In the genomic region with DNA sequence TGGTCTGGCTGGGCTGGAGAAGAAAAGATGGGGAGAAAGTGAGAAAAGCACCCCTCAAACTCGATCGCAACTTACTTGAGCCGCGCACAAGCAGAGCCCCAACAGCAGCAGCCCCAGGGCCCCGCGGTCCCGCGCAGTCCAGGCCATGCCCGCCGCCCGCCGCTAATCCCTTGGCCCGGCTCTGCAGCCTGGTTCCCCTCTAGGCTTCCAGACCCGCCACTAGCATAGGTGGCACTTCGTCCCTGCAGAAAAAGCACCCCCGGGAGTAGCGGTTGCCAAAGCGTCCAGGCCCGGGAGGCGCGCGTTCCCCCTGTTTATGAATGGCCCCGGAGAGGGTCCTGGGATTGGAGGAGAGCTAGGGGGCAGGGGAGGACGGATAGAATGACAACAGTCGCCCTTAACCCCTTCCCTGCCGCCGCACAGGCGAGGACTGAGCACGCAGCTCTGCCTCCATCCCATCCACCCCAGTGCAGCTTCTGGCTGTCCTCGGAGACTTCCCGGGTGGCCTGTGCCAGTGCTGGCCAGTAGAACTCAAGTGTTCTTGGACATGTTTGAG, we compare ENCODE assay signal across 16 cellular contexts. TPM values are rescaled to one million over a fixed set of nuclear protein-coding genes. Genes with fewer than 3 reads are reported as not detected.
DNase-seq lines count a peak whose midpoint lies in the region; ATAC-seq and TF ChIP-seq lines count a peak whose summit lies in the region.
"Had no signal": no experiment of that assay in that cellular context is flagged by ENCODE, and none has a peak within 500 bp of the region (broad histone marks: within the 10 kb centered on the region; RNA-seq: fewer than 3 reads in every experiment).

No MANE protein-coding gene starts in this region.

- no CpG with 5 or more reads among the region's 31 CpGs for WGBS in trophoblast cell (ENCODE audit: extremely low coverage, insufficient coverage, insufficient read length)

- peaks cover 17% of the 10 kb centered on the region for H3K4me1 Mint-ChIP-seq in GM23338
- H3K4me1 Mint-ChIP-seq: activated naive CD4-positive, alpha-beta T cell treated with anti-CD3 and anti-CD28 coated beads, Interleukin-2, amount 50 U/mL, for 24 hours had no signal

- H3K9me2 ChIP-seq in GM23338 (ENCODE audit: insufficient read depth) = no peaks in the 10 kb centered on the region

- peaks cover 8% of the 10 kb centered on the region; the same call in 1 of the 2 replicates for H3K4me1 ChIP-seq in GM23338 (ENCODE audit: insufficient read depth)
- peaks cover 4% of the 10 kb centered on the region; the same call in 1 of the 2 replicates for H3K4me1 ChIP-seq in iPS-20b (ENCODE audit: insufficient read depth, low read length)
- peaks cover 7 to 9% of the 10 kb centered on the region in 2 experiments for H3K4me1 ChIP-seq in trophoblast cell (ENCODE audit: control insufficient read depth in 1 of 2, insufficient read depth in 2 of 2, low read length in 2 of 2)
- H3K4me1 ChIP-seq in gastrocnemius medialis = no peaks in the 10 kb centered on the region

- H3K9ac ChIP-seq in iPS-20b (ENCODE audit: low read depth, low read length) = peak overlapping the region; percentile 54; the same call in 1 of the 2 replicates
- H3K9ac ChIP-seq in trophoblast cell (ENCODE audit: low read length) = no peak overlapping the region

- no peak overlapping the region for H4K12ac ChIP-seq in trophoblast cell (ENCODE audit: low read depth, low read length)

- H3K18ac ChIP-seq in trophoblast cell (ENCODE audit: low read length) = no peak overlapping the region

- H3K79me2 ChIP-seq in GM23338 (replicated peaks; ENCODE audit: insufficient read depth) (no peaks in the 10 kb centered on the region), trophoblast cell (ENCODE audit: control insufficient read depth, insufficient read depth, low read length, poor library complexity) (no peaks in the 10 kb centered on the region)

- H3K79me1 ChIP-seq in trophoblast cell (ENCODE audit: low read length) = no peaks in the 10 kb centered on the region

- H2BK5ac ChIP-seq in trophoblast cell (ENCODE audit: low read depth, low read length, poor library complexity) = no peak overlapping the region

- H4K8ac ChIP-seq in trophoblast cell (ENCODE audit: low read depth, low read length) = no peak overlapping the region

- H3K27ac ChIP-seq in GM23338 (ENCODE audit: low read depth) (no peak overlapping the region), iPS-20b (ENCODE audit: low read length) (no peak overlapping the region), trophoblast cell (ENCODE audit: low read depth, low read length) (no peak overlapping the region), gastrocnemius medialis (no peak overlapping the region)

- H3K23ac ChIP-seq in trophoblast cell (ENCODE audit: low read length) = no peak overlapping the region

- H3K27ac Mint-ChIP-seq in GM23338 = no peak overlapping the region
- H3K27ac Mint-ChIP-seq: activated naive CD4-positive, alpha-beta T cell treated with anti-CD3 and anti-CD28 coated beads, Interleukin-2, amount 50 U/mL, for 24 hours; stimulated activated naive B cell treated with anti-CD40 and anti-IgM and Interleukin-4, amounts not matched to agents 10 μg/mL and 1 μg/mL and 100 μg/mL, for 72 hours had no signal

- in situ Hi-C loops in gastrocnemius medialis (cut with MboI; ENCODE audit: low sequenced_read_pairs in 4 of 4) = no loop called here

- no peak overlapping the region for H2BK12ac ChIP-seq in trophoblast cell (ENCODE audit: low read length)

- no peaks in the 10 kb centered on the region for H3K36me3 ChIP-seq in GM23338 (ENCODE audit: insufficient read depth)
- no peaks in the 10 kb centered on the region for H3K36me3 ChIP-seq in iPS-20b (ENCODE audit: insufficient read depth, low read depth, low read length)
- H3K36me3 ChIP-seq in trophoblast cell (ENCODE audit: control insufficient read depth in 1 of 2, insufficient read depth in 2 of 2, low read length in 2 of 2) = no peaks in the 10 kb centered on the region
- H3K36me3 ChIP-seq in gastrocnemius medialis = no peaks in the 10 kb centered on the region

- no peaks in the 10 kb centered on the region for H4K20me1 ChIP-seq in GM23338 (replicated peaks; ENCODE audit: insufficient read depth)

- peak overlapping the region; percentile 78 for H3K4me2 ChIP-seq in GM23338
- H3K4me2 ChIP-seq in trophoblast cell (ENCODE audit: low read length) = peak overlapping the region; percentile 62

- H3K4ac ChIP-seq in trophoblast cell (ENCODE audit: low read depth, low read length) = no peak overlapping the region

- H3K27me3 ChIP-seq in GM23338 (ENCODE audit: insufficient read depth) (peaks cover 44% of the 10 kb centered on the region), iPS-20b (ENCODE audit: insufficient read depth, low read length) (peaks cover 56% of the 10 kb centered on the region), trophoblast cell (ENCODE audit: insufficient read depth, low read length) (peaks cover 28% of the 10 kb centered on the region), gastrocnemius medialis (peaks cover 17 to 41% (median 20%) of the 10 kb centered on the region in 3 donors)

- no peaks in the 10 kb centered on the region for H3F3A ChIP-seq in GM23338 (replicated peaks; ENCODE audit: low read depth)

- peaks cover 9% of the 10 kb centered on the region; the same call in 2 of the 3 replicates for H3K9me3 Mint-ChIP-seq in GM23338
- H3K9me3 Mint-ChIP-seq: activated naive CD4-positive, alpha-beta T cell treated with anti-CD3 and anti-CD28 coated beads, Interleukin-2, amount 50 U/mL, for 24 hours; stimulated activated naive B cell treated with anti-CD40 and anti-IgM and Interleukin-4, amounts not matched to agents 10 μg/mL and 1 μg/mL and 100 μg/mL, for 72 hours had no signal

- H3K14ac ChIP-seq in trophoblast cell (ENCODE audit: low read length) = no peak overlapping the region

- H3K4me3 ChIP-seq in GM23338 (peak overlapping the region; percentile 73), iPS-20b (ENCODE audit: low read length) (peak overlapping the region; percentile 74), trophoblast cell (ENCODE audit: low read depth, low read length) (no peak overlapping the region), gastrocnemius medialis (peak overlapping the region in 2 of 4 donors; percentile 6 to 14)

- no peak for TF ChIP-seq CTCF in GM23338 (conservative IDR thresholded peaks at IDR 0.05; ENCODE audit: low read depth in 2 of 2)
- no peak for TF ChIP-seq CTCF in gastrocnemius medialis (IDR thresholded peaks at IDR 0.05 in 4 of 5, conservative IDR thresholded peaks at IDR 0.05 in 1 of 5)

- DNase-seq in GM23338 (ENCODE audit: low spot score) = peak; percentile 84
- peak; percentile 78 for DNase-seq in ecto neural progenitor cell (ENCODE audit: low spot score)
- DNase-seq in trophoblast cell = no peak
- no peak for DNase-seq in gastrocnemius medialis
- no peak for DNase-seq in putamen (ENCODE audit: low spot score)
- no peak for DNase-seq in activated CD4-positive, alpha-beta T cell treated with anti-CD3 and anti-CD28 coated beads, Interleukin-2, amount 50 U/mL, for 48 hours
- DNase-seq: DND-41; kidney glomerular epithelial cell; NCI-H1048; NCI-H446 treated with DMSO at 0.1 percent for 48 hours; occipital lobe; stimulated activated naive B cell treated with anti-CD40 and anti-IgM and Interleukin-4, amounts not matched to agents 10 μg/mL and 1 μg/mL and 100 μg/mL, for 72 hours had no signal

- H3K9me3 ChIP-seq in iPS-20b (ENCODE audit: insufficient read depth, low read depth, low read length) (no peaks in the 10 kb centered on the region), trophoblast cell (ENCODE audit: insufficient read depth, low read depth, low read length) (peaks cover 4% of the 10 kb centered on the region), gastrocnemius medialis (no peaks in the 10 kb centered on the region)

- no peak overlapping the region for H4K91ac ChIP-seq in trophoblast cell (ENCODE audit: low read depth, low read length)

- no peak for TF ChIP-seq POLR2A in gastrocnemius medialis (IDR thresholded peaks at IDR 0.05)

- H2AFZ ChIP-seq in GM23338 (peak overlapping the region; percentile 97), trophoblast cell (ENCODE audit: insufficient read depth, low read length, poor library complexity) (peak overlapping the region; percentile 71)

- peak; percentile 82 for ATAC-seq in GM23338
- ATAC-seq in gastrocnemius medialis = no peak
- no peak for ATAC-seq in HG02623 (IDR thresholded peaks at IDR 0.05; ENCODE audit: unreplicated experiment)

- H3K4me3 Mint-ChIP-seq in GM23338 = peak overlapping the region; percentile 87
- H3K4me3 Mint-ChIP-seq: activated naive CD4-positive, alpha-beta T cell treated with anti-CD3 and anti-CD28 coated beads, Interleukin-2, amount 50 U/mL, for 24 hours; stimulated activated naive B cell treated with anti-CD40 and anti-IgM and Interleukin-4, amounts not matched to agents 10 μg/mL and 1 μg/mL and 100 μg/mL, for 72 hours had no signal

- no peak overlapping the region for H2BK120ac ChIP-seq in trophoblast cell (ENCODE audit: insufficient read depth, low read length, poor library complexity)

- no peak overlapping the region for H2AK5ac ChIP-seq in trophoblast cell (ENCODE audit: low read length)

- peaks cover 18% of the 10 kb centered on the region for H3K36me3 Mint-ChIP-seq in GM23338 (ENCODE audit: low read depth)
- H3K36me3 Mint-ChIP-seq: activated naive CD4-positive, alpha-beta T cell treated with anti-CD3 and anti-CD28 coated beads, Interleukin-2, amount 50 U/mL, for 24 hours; stimulated activated naive B cell treated with anti-CD40 and anti-IgM and Interleukin-4, amounts not matched to agents 10 μg/mL and 1 μg/mL and 100 μg/mL, for 72 hours had no signal

- peaks cover 37% of the 10 kb centered on the region for H3K27me3 Mint-ChIP-seq in GM23338 (ENCODE audit: insufficient read depth, low read depth, poor library complexity)

- intact Hi-C loops in gastrocnemius medialis (cut with DNase I; ENCODE audit: low total_unique reads) = no loop called here

RNA-seq across cellular contexts. Expression of gene COL9A1, which starts 19.9 kb away (rescaled TPM):
- 14.1 and 20.3 TPM in 2 replicates for total RNA-seq in GM23338 (2014; rRNA removed; shearing (Covaris generic))
- 13.8 and 16.0 TPM in 2 replicates for polyA plus RNA-seq in GM23338 (2016; fragmentation: Nextera tagmentation; extraction: Ambion mirVana)
- 0.03 TPM in 1 of 2 replicates, not detected in the other for polyA plus RNA-seq in trophoblast cell (2013)
- not detected for total RNA-seq in gastrocnemius medialis
- total RNA-seq: HT1080 had no signal

Comparison
In these comparisons a context has a peak if more than half of its experiments do, and no peak if none do; other contexts are left out.
1. DNase-seq: peak in GM23338 (single experiment) and ecto neural progenitor cell (single experiment); none in trophoblast cell (0 of 2), gastrocnemius medialis (0 of 2), putamen (single experiment) and activated CD4-positive, alpha-beta T cell treated with anti-CD3 and anti-CD28 coated beads, Interleukin-2, amount 50 U/mL, for 48 hours (0 of 2).
2. RNA of gene COL9A1, which starts 19.9 kb away (total RNA-seq): 14.1 to 20.3 TPM in GM23338; not detected in gastrocnemius medialis; every median in the first group is over 10 times any median in the second.